7 cellular contexts compared by ENCODE assay signal in genomic region chr20:2751347-2751867, GRCh38. TPM values are rescaled to one million over a fixed set of nuclear protein-coding genes. Genes with fewer than 3 reads are reported as not detected.
DNase-seq lines count a peak whose midpoint lies in the region; ATAC-seq and TF ChIP-seq lines count a peak whose summit lies in the region.

No MANE protein-coding gene starts in this region.

- intact Hi-C loops in left ventricle myocardium inferior (cut with micrococcal nuclease): loop anchor here (5.0 kb wide), 1 partner anchor 251 kb away; no protein-coding TSS in a partner anchor

- no peaks in the 10 kb centered on the region for H3K79me2 ChIP-seq in H9 (ENCODE audit: insufficient read depth, low read length)

- H2BK12ac ChIP-seq in H9 (ENCODE audit: insufficient read length, low read depth, low read length): no peak overlapping the region

- H3K27ac ChIP-seq in H9 (ENCODE audit: insufficient read length, low read depth, low read length) (no peak overlapping the region), SK-N-MC (no peak overlapping the region), left ventricle myocardium inferior (replicated peaks) (peak overlapping the region; percentile 18), skin epidermis (peak overlapping the region in 8 of 21 experiments; percentile 2 to 58 (median 32))

- no peak overlapping the region for H2BK5ac ChIP-seq in H9 (ENCODE audit: insufficient read length, low read length)

- DNase-seq in H9: no peak
- DNase-seq in SK-N-MC (ENCODE audit: low read depth, low spot score): no peak
- DNase-seq in left ventricle myocardium inferior: no peak
- no peak for DNase-seq in BE2C
- no peak for DNase-seq in COLO829 (ENCODE audit: low spot score)

- H2BK15ac ChIP-seq in H9 (ENCODE audit: low read depth, low read length): no peak overlapping the region

- no peak overlapping the region for H3T11ph ChIP-seq in H9 (ENCODE audit: low read length)

- no peak overlapping the region for H3K9ac ChIP-seq in H9 (ENCODE audit: extremely low read depth, insufficient read length, low read length)
- H3K9ac ChIP-seq in SK-N-MC (ENCODE audit: insufficient read length): no peak overlapping the region

- no peak overlapping the region for H3K4ac ChIP-seq in H9 (ENCODE audit: low read depth, low read length)

- H3K9me3 Mint-ChIP-seq in H9: no peaks in the 10 kb centered on the region; a peak in 2 of 5 replicates

- no peak overlapping the region for H3K27ac Mint-ChIP-seq in H9

- no peak overlapping the region for H4K91ac ChIP-seq in H9 (ENCODE audit: insufficient read length, low read depth, low read length)

- no peak overlapping the region for H3K23ac ChIP-seq in H9 (ENCODE audit: insufficient read length, low read depth, low read length)

- peaks cover 33 to 57% of the 10 kb centered on the region in 2 experiments for H3K4me1 Mint-ChIP-seq in H9

- no peak for ATAC-seq in HG03457 (IDR thresholded peaks at IDR 0.05; ENCODE audit: unreplicated experiment)

- no peaks in the 10 kb centered on the region for H3K79me1 ChIP-seq in H9 (ENCODE audit: insufficient read depth, low read depth, low read length, poor library complexity, severe bottlenecking)

- peaks cover 89% of the 10 kb centered on the region for H3K27me3 Mint-ChIP-seq in H9 (ENCODE audit: low read depth)

- H3K9me3 ChIP-seq in H9 (ENCODE audit: control insufficient read depth, low read depth, low read length): no peaks in the 10 kb centered on the region
- H3K9me3 ChIP-seq in SK-N-MC (ENCODE audit: low read depth, low read length): no peaks in the 10 kb centered on the region
- no peaks in the 10 kb centered on the region for H3K9me3 ChIP-seq in left ventricle myocardium inferior (replicated peaks)
- no peaks in the 10 kb centered on the region for H3K9me3 ChIP-seq in BE2C

- no peak overlapping the region for H4K5ac ChIP-seq in H9 (ENCODE audit: insufficient read length, low read depth, low read length)

- no peak overlapping the region for H2AFZ ChIP-seq in H9 (ENCODE audit: low read length)

- H3K36me3 Mint-ChIP-seq in H9 (ENCODE audit: insufficient read depth in 1 of 3, low read depth in 3 of 3): no peaks in the 10 kb centered on the region; a peak in 1 of 7 replicates

- TF ChIP-seq CTCF in H9 (conservative IDR thresholded peaks at IDR 0.05) (no peak), left ventricle myocardium inferior (IDR thresholded peaks at IDR 0.05; ENCODE audit: borderline replicate concordance) (no peak), BE2C (IDR thresholded peaks at IDR 0.05; ENCODE audit: low read depth, low read length) (no peak)

- H3K4me1 ChIP-seq in H9 (ENCODE audit: insufficient read depth, low read length) (no peaks in the 10 kb centered on the region; the same call in 1 of the 2 replicates), left ventricle myocardium inferior (peaks cover 34% of the 10 kb centered on the region), BE2C (no peaks in the 10 kb centered on the region)

- no peak overlapping the region for H4K8ac ChIP-seq in H9 (replicated peaks; ENCODE audit: insufficient read length, low read depth, low read length)

- H3K23me2 ChIP-seq in H9 (ENCODE audit: insufficient read length, low read depth, low read length, poor library complexity, severe bottlenecking): peaks cover 32% of the 10 kb centered on the region

- H3K36me3 ChIP-seq in SK-N-MC (ENCODE audit: insufficient read depth, low read length) (no peaks in the 10 kb centered on the region), left ventricle myocardium inferior (no peaks in the 10 kb centered on the region), BE2C (no peaks in the 10 kb centered on the region)

- H3K4me3 ChIP-seq in SK-N-MC (peak overlapping the region; percentile 80), left ventricle myocardium inferior (peak overlapping the region; percentile 64), skin epidermis (peak overlapping the region; percentile 23 to 49 (median 33)), BE2C (ENCODE audit: low read depth, low read length) (no peak overlapping the region)

- no peak overlapping the region for H3K56ac ChIP-seq in H9 (ENCODE audit: insufficient read length, low read depth, low read length)

- H3K27me3 ChIP-seq in H9 (ENCODE audit: insufficient read depth, low read length): peaks cover 48% of the 10 kb centered on the region
- peaks cover 79% of the 10 kb centered on the region for H3K27me3 ChIP-seq in left ventricle myocardium inferior (ENCODE audit: low read depth)
- H3K27me3 ChIP-seq in BE2C: no peaks in the 10 kb centered on the region

- peak overlapping the region; percentile 55 for H3K4me2 ChIP-seq in H9 (ENCODE audit: insufficient read depth, insufficient read length, low read length)

- H3K18ac ChIP-seq in H9 (ENCODE audit: insufficient read length, low read depth, low read length): no peak overlapping the region

- H3K4me3 Mint-ChIP-seq in H9: peak overlapping the region; percentile 48 to 82; a peak in 4 of 5 replicates

- no CpG with 5 or more reads among the region's 25 CpGs for WGBS in H9 (ENCODE audit: extremely low coverage, insufficient read length, low lambda C conversion rate)

- H2AK5ac ChIP-seq in H9 (ENCODE audit: insufficient read length, low read length): no peak overlapping the region

- H4K20me1 ChIP-seq in H9 (ENCODE audit: control insufficient read depth, insufficient read depth, insufficient read length): no peaks in the 10 kb centered on the region

- H2BK120ac ChIP-seq in H9 (ENCODE audit: low read depth, low read length, poor library complexity, severe bottlenecking): no peak overlapping the region

- no peak overlapping the region for H2BK20ac ChIP-seq in H9 (ENCODE audit: low read depth, low read length, poor library complexity, severe bottlenecking)

- H3K14ac ChIP-seq in H9 (ENCODE audit: insufficient read depth, low read length): no peak overlapping the region

RNA-seq across cellular contexts. Expression of gene CPXM1, which starts 49.0 kb away (rescaled TPM):
- total RNA-seq in H9 (2021): 69.0 and 70.0 TPM in 2 replicates
- 0.69 TPM for total RNA-seq in left ventricle myocardium inferior
- polyA plus RNA-seq in BE2C (2012; ENCODE audit: insufficient read depth, insufficient read length, low read depth): 15.6 TPM

RNA-seq across cellular contexts. Expression of gene EBF4, which starts 58.8 kb away (rescaled TPM):
- total RNA-seq in H9 (2021): 3.9 and 4.3 TPM in 2 replicates
- total RNA-seq in left ventricle myocardium inferior: 4.9 TPM
- 1.7 TPM for polyA plus RNA-seq in BE2C (2012; ENCODE audit: insufficient read depth, insufficient read length, low read depth)

Comparison
In these comparisons a context has a peak if more than half of its experiments do, and no peak if none do; other contexts are left out.
1. RNA of gene CPXM1, which starts 49.0 kb away (total RNA-seq): 69.0 to 70.0 TPM in H9; 0.69 TPM in left ventricle myocardium inferior (single experiment); every median in the first group is over 10 times any median in the second.